37 cellular contexts compared by ENCODE assay signal in the genomic region with DNA sequence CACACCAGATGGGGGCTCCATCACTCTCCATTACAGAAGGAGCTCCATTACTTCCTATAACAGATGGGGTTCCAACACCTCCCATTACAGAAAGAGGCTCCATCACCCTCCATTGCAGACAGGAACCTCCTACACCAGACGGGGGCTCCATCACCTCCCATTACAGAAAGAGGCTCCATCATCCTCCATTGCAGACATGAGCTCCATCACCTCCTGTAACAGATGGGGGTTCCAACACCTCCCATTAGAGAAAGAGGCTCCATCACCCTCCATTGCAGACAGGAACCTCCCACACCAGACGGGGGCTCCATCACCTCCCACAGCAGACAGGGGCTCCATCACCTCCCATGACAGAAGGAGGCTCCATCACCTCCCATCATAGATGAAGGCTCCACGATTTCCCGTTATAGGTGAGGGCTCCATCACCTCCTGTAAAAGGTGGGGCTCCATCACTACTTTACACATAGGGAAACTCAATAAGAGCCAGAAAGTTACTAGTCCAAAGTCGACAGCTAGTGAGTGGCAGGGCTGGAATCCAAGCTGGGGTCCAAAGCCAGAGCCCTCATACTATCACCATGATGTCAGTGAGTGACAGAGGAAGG.
"Had no signal": no experiment of that assay in that cellular context is flagged by ENCODE, and none has a peak within 500 bp of the region (broad histone marks: within the 10 kb centered on the region; RNA-seq: fewer than 3 reads in every experiment).

No MANE protein-coding gene starts in this region.

- H3K27ac ChIP-seq: adrenal gland, ascending aorta, body of pancreas, brain microvascular endothelial cell, breast epithelium, cardiac muscle cell had no signal

- H3K4me1 Mint-ChIP-seq: activated naive CD4-positive, alpha-beta T cell treated with anti-CD3 and anti-CD28 coated beads, Interleukin-2, amount 10 ng/mL, durations not matched to agents 7 days and 5 days; activated naive CD8-positive, alpha-beta T cell treated with anti-CD3 and anti-CD28 coated beads for 36 hours; activated naive CD8-positive, alpha-beta T cell treated with anti-CD3 and anti-CD28 coated beads, Interleukin-2, amount 10 ng/mL, durations not matched to agents 7 days and 5 days; activated naive CD8-positive, alpha-beta T cell treated with anti-CD3 and anti-CD28 coated beads, Interleukin-2, amount 50 U/mL, for 24 hours; activated T-helper 17 cell treated with anti-CD3 and anti-CD28 coated beads, Interleukin-2, amount 50 U/mL, for 72 hours; central memory CD8-positive, alpha-beta T cell had no signal

- H3K9me3 Mint-ChIP-seq: activated naive CD4-positive, alpha-beta T cell treated with anti-CD3 and anti-CD28 coated beads for 36 hours; activated naive CD8-positive, alpha-beta T cell treated with anti-CD3 and anti-CD28 coated beads for 36 hours; activated naive CD8-positive, alpha-beta T cell treated with anti-CD3 and anti-CD28 coated beads, Interleukin-2, amount 10 ng/mL, durations not matched to agents 7 days and 5 days; activated naive CD8-positive, alpha-beta T cell treated with anti-CD3 and anti-CD28 coated beads, Interleukin-2, amount 50 U/mL, for 24 hours; activated T-cell treated with anti-CD3 and anti-CD28 coated beads, Interleukin-2, amount 50 U/mL, for 24 hours; activated T-cell treated with anti-CD3 and anti-CD28 coated beads, Interleukin-2, amount 50 U/mL, for 4 hours; activated T-cell treated with anti-CD3 and anti-CD28 coated beads, Interleukin-2, amount 50 U/mL, for 72 hours; activated T-helper 1 cell treated with anti-CD3 and anti-CD28 coated beads, Interleukin-12 subunit alpha, Interleukin-12 subunit beta, Interleukin-2, Interleukin-4 antibody, amounts not matched to agents 30 ng/mL and 10 ng/mL and 1 ng/mL, durations not matched to agents 14 hours and 24 hours and 36 hours; activated T-helper 17 cell treated with anti-CD3 and anti-CD28 coated beads, Interleukin-2, amount 50 U/mL, for 72 hours; activated T-helper 2 cell treated with anti-CD3 and anti-CD28 coated beads, Interferon-gamma antibody, Interleukin-2, Interleukin-4, amounts not matched to agents 10 μg/mL and 5 μg/mL and 100 μg/mL, durations not matched to agents 14 hours and 24 hours and 36 hours; central memory CD8-positive, alpha-beta T cell had no signal

- H3K4me3 ChIP-seq: adrenal gland, ascending aorta, body of pancreas, breast epithelium, cardiac muscle cell had no signal

- H3K36me3 Mint-ChIP-seq: activated naive CD4-positive, alpha-beta T cell treated with anti-CD3 and anti-CD28 coated beads, Interleukin-2, amount 10 ng/mL, durations not matched to agents 7 days and 5 days; activated naive CD8-positive, alpha-beta T cell; activated naive CD8-positive, alpha-beta T cell treated with anti-CD3 and anti-CD28 coated beads for 36 hours; activated naive CD8-positive, alpha-beta T cell treated with anti-CD3 and anti-CD28 coated beads, Interleukin-2, amount 10 ng/mL, durations not matched to agents 7 days and 5 days; brain had no signal

- H3K4me1 ChIP-seq: adrenal gland, ascending aorta, body of pancreas, breast epithelium had no signal

- H3K27me3 Mint-ChIP-seq: activated naive CD8-positive, alpha-beta T cell treated with anti-CD3 and anti-CD28 coated beads, Interleukin-2, amount 10 ng/mL, durations not matched to agents 7 days and 5 days had no signal

- H3K27ac Mint-ChIP-seq: activated naive CD4-positive, alpha-beta T cell treated with anti-CD3 and anti-CD28 coated beads for 36 hours; activated naive CD4-positive, alpha-beta T cell treated with anti-CD3 and anti-CD28 coated beads, Interleukin-2, amount 10 ng/mL, durations not matched to agents 7 days and 5 days; activated naive CD8-positive, alpha-beta T cell; activated naive CD8-positive, alpha-beta T cell treated with anti-CD3 and anti-CD28 coated beads for 36 hours; activated naive CD8-positive, alpha-beta T cell treated with anti-CD3 and anti-CD28 coated beads, Interleukin-2, amount 10 ng/mL, durations not matched to agents 7 days and 5 days; activated naive CD8-positive, alpha-beta T cell treated with anti-CD3 and anti-CD28 coated beads, Interleukin-2, amount 50 U/mL, for 24 hours; activated T-cell treated with anti-CD3 and anti-CD28 coated beads, Interleukin-2, amount 50 U/mL, for 24 hours; activated T-cell treated with anti-CD3 and anti-CD28 coated beads, Interleukin-2, amount 50 U/mL, for 72 hours; activated T-helper 1 cell treated with anti-CD3 and anti-CD28 coated beads, Interleukin-12 subunit alpha, Interleukin-12 subunit beta, Interleukin-2, Interleukin-4 antibody, amounts not matched to agents 30 ng/mL and 10 ng/mL and 1 ng/mL, durations not matched to agents 14 hours and 24 hours and 36 hours; activated T-helper 17 cell treated with anti-CD3 and anti-CD28 coated beads, Interleukin-2, amount 50 U/mL, for 72 hours; activated T-helper 2 cell treated with anti-CD3 and anti-CD28 coated beads, Interferon-gamma antibody, Interleukin-2, Interleukin-4, amounts not matched to agents 10 μg/mL and 5 μg/mL and 100 μg/mL, durations not matched to agents 14 hours and 24 hours and 36 hours; brain had no signal

- H3K36me3 ChIP-seq: adrenal gland, ascending aorta, brain microvascular endothelial cell, breast epithelium, cardiac muscle cell had no signal

- H3K4me3 Mint-ChIP-seq: activated naive CD4-positive, alpha-beta T cell treated with anti-CD3 and anti-CD28 coated beads for 36 hours; activated naive CD4-positive, alpha-beta T cell treated with anti-CD3 and anti-CD28 coated beads, Interleukin-2, amount 10 ng/mL, durations not matched to agents 7 days and 5 days; activated naive CD8-positive, alpha-beta T cell; activated naive CD8-positive, alpha-beta T cell treated with anti-CD3 and anti-CD28 coated beads for 36 hours; activated naive CD8-positive, alpha-beta T cell treated with anti-CD3 and anti-CD28 coated beads, Interleukin-2, amount 10 ng/mL, durations not matched to agents 7 days and 5 days; activated naive CD8-positive, alpha-beta T cell treated with anti-CD3 and anti-CD28 coated beads, Interleukin-2, amount 50 U/mL, for 24 hours; activated T-cell treated with anti-CD3 and anti-CD28 coated beads, Interleukin-2, amount 50 U/mL, for 24 hours; activated T-cell treated with anti-CD3 and anti-CD28 coated beads, Interleukin-2, amount 50 U/mL, for 4 hours; activated T-cell treated with anti-CD3 and anti-CD28 coated beads, Interleukin-2, amount 50 U/mL, for 72 hours; activated T-helper 1 cell treated with anti-CD3 and anti-CD28 coated beads, Interleukin-12 subunit alpha, Interleukin-12 subunit beta, Interleukin-2, Interleukin-4 antibody, amounts not matched to agents 30 ng/mL and 10 ng/mL and 1 ng/mL, durations not matched to agents 14 hours and 24 hours and 36 hours; activated T-helper 17 cell treated with anti-CD3 and anti-CD28 coated beads, Interleukin-2, amount 50 U/mL, for 72 hours; brain; central memory CD8-positive, alpha-beta T cell had no signal

- ATAC-seq: activated naive CD8-positive, alpha-beta T cell treated with anti-CD3 and anti-CD28 coated beads, Interleukin-2, amount 50 U/mL, for 24 hours; activated T-cell treated with anti-CD3 and anti-CD28 coated beads, Interleukin-2, amount 50 U/mL, for 4 hours; activated T-cell treated with anti-CD3 and anti-CD28 coated beads, Interleukin-2, amount 50 U/mL, for 72 hours; activated T-helper 17 cell treated with anti-CD3 and anti-CD28 coated beads, Interleukin-2, amount 50 U/mL, for 72 hours; body of pancreas had no signal

- DNase-seq: activated effector memory CD4-positive, alpha-beta T cell treated with anti-CD3 and anti-CD28 coated beads, Interleukin-2, amount 50 U/mL, for 16 hours; activated effector memory CD4-positive, alpha-beta T cell treated with Interleukin-2 at 50 U/mL for 16 hours; activated gamma-delta T cell; activated gamma-delta T cell treated with Interleukin-2 at 50 U/mL for 16 hours; activated naive CD4-positive, alpha-beta T cell; activated naive CD4-positive, alpha-beta T cell treated with anti-CD3 and anti-CD28 coated beads for 36 hours; activated naive CD4-positive, alpha-beta T cell treated with anti-CD3 and anti-CD28 coated beads, Interleukin-2, amount 10 ng/mL, durations not matched to agents 7 days and 5 days; activated naive CD4-positive, alpha-beta T cell treated with anti-CD3 and anti-CD28 coated beads, Interleukin-2, amount 50 U/mL, for 16 hours; activated naive CD4-positive, alpha-beta T cell treated with Interleukin-2 at 50 U/mL for 16 hours; activated naive CD8-positive, alpha-beta T cell treated with anti-CD3 and anti-CD28 coated beads for 36 hours; activated naive CD8-positive, alpha-beta T cell treated with anti-CD3 and anti-CD28 coated beads, Interleukin-2, amount 10 ng/mL, durations not matched to agents 7 days and 5 days; activated naive CD8-positive, alpha-beta T cell treated with anti-CD3 and anti-CD28 coated beads, Interleukin-2, amount 50 U/mL, for 24 hours; activated T-cell treated with anti-CD3 and anti-CD28 coated beads for 4 hours; activated T-cell treated with anti-CD3 and anti-CD28 coated beads, Interleukin-2, amount 50 U/mL, for 1 hour; activated T-cell treated with anti-CD3 and anti-CD28 coated beads, Interleukin-2, amount 50 U/mL, for 24 hours; activated T-cell treated with anti-CD3 and anti-CD28 coated beads, Interleukin-2, amount 50 U/mL, for 4 hours; activated T-cell treated with anti-CD3 and anti-CD28 coated beads, Interleukin-2, amount 50 U/mL, for 48 hours; activated T-cell treated with anti-CD3 and anti-CD28 coated beads, Interleukin-2, amount 50 U/mL, for 72 hours; adrenal gland; amniotic stem cell; amygdala; anterior cingulate cortex; aorta; body of pancreas; brain microvascular endothelial cell; caudate nucleus; central memory CD4-positive, alpha-beta T cell; cerebellar nuclear complex had no signal

- H3K9me3 ChIP-seq: adrenal gland, ascending aorta, body of pancreas, breast epithelium had no signal
